Comparison of ENCODE assay signal across 9 cellular contexts in the genomic region with DNA sequence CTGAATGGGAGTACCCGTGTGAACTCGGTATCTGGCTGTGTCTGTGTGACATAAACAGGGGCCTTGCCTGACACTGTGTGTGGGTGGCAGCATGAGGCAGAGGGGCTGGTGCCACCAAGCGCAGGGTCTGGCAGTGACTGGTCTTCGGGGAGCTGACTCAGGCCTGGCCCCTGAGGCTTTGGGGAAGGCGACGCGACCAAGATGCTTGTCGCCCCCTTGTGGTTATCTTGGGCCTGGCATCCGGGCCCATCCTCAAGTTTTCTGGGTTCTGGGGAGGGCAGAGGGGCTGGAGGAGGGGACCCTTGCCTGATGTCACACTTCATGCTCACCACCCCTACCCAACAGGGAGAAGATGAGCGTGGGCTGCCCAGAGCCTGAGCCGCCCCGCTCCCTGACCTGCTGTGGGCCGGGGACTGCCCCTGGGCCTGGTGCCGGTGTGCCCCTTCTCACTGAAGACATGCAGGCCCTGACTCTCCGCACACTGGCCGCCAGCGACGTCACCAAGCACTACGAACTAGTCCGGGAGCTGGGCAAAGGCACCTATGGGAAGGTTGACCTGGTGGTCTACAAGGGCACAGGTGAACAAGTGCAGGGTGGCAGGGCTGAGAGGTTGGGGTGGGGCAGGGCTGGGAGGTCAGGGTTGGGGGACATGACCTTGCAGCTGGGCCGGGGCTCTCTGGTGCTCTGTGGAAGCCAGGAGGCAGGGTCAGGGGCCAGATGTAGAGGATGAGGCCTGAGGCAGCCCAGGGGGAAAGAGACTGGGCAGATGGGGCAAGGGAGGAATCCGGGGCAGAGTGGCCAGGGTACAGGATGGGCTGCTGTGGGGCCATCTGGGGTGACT. TPM values are rescaled to one million over a fixed set of nuclear protein-coding genes. Genes with fewer than 3 reads are reported as not detected.
A peak's percentile ranks its signal among the peaks of the same experiment; 100 is the strongest.
DNase-seq lines count a peak whose midpoint lies in the region; ATAC-seq, FAIRE-seq and TF ChIP-seq lines count a peak whose summit lies in the region.
"Had no signal": no experiment of that assay in that cellular context is flagged by ENCODE, and none has a peak within 500 bp of the region (broad histone marks: within the 10 kb centered on the region; RNA-seq: fewer than 3 reads in every experiment).

No MANE protein-coding gene starts in this region.

- H3K4me1 Mint-ChIP-seq in activated T-helper 17 cell treated with anti-CD3 and anti-CD28 coated beads, Interleukin-2, amount 50 U/mL, for 72 hours, result peaks cover 7% of the 10 kb centered on the region

- peak overlapping the region; percentile 21 for H3K4me3 Mint-ChIP-seq in activated T-helper 17 cell treated with anti-CD3 and anti-CD28 coated beads, Interleukin-2, amount 50 U/mL, for 72 hours

- H3K4me3 ChIP-seq in GM12875 (ENCODE audit: low read depth, low read length) (no peak overlapping the region), Peyer's patch (no peak overlapping the region), foreskin fibroblast (ENCODE audit: low read depth in 1 of 2, low read length in 2 of 2) (no peak overlapping the region)

- no peak overlapping the region for H3K27ac ChIP-seq in 22Rv1
- no peak overlapping the region for H3K27ac ChIP-seq in Peyer's patch

- peak; percentile 60 to 79 (median 73) for DNase-seq in Peyer's patch
- peak; percentile 21 to 72 for DNase-seq in foreskin fibroblast
- peak; percentile 81 for DNase-seq in posterior vena cava (ENCODE audit: low spot score)
- DNase-seq in urothelium cell line (ENCODE audit: low spot score), result peak; percentile 68

- H3K27me3 ChIP-seq in Peyer's patch, result no peaks in the 10 kb centered on the region

- intact Hi-C loops in posterior vena cava (cut with DNase I), result loop anchor here (2.0 to 5.0 kb wide), 2 partner anchors 38 to 40 kb away; no protein-coding TSS in a partner anchor

- TF ChIP-seq POLR2A in Peyer's patch (IDR thresholded peaks at IDR 0.05), result no peak

- peak; percentile 81 for ATAC-seq in activated T-helper 17 cell treated with anti-CD3 and anti-CD28 coated beads, Interleukin-2, amount 50 U/mL, for 72 hours (replicated peaks)
- no peak for ATAC-seq in HG03457 (IDR thresholded peaks at IDR 0.05; ENCODE audit: unreplicated experiment)

- H3K36me3 ChIP-seq in Peyer's patch, result no peaks in the 10 kb centered on the region

- H3K4me1 ChIP-seq in Peyer's patch, result no peaks in the 10 kb centered on the region

- no peaks in the 10 kb centered on the region for H3K9me3 ChIP-seq in Peyer's patch

- no peak overlapping the region for H3K27ac Mint-ChIP-seq in activated T-helper 17 cell treated with anti-CD3 and anti-CD28 coated beads, Interleukin-2, amount 50 U/mL, for 72 hours

- no peak for FAIRE-seq in urothelium cell line (lab: Jason Lieb, UNC)

- H3K36me3 Mint-ChIP-seq in activated T-helper 17 cell treated with anti-CD3 and anti-CD28 coated beads, Interleukin-2, amount 50 U/mL, for 72 hours (ENCODE audit: low read depth), result peaks cover 9% of the 10 kb centered on the region

- TF ChIP-seq CTCF in 22Rv1 (IDR thresholded peaks at IDR 0.05), result peak; percentile 90
- TF ChIP-seq CTCF in GM12875 (IDR thresholded peaks at IDR 0.05; ENCODE audit: borderline replicate concordance, insufficient read depth, low read depth, low read length), result peak; percentile 95
- TF ChIP-seq CTCF in Peyer's patch (IDR thresholded peaks at IDR 0.05), result peak; percentile 48 to 89 (median 73)
- TF ChIP-seq CTCF in foreskin fibroblast (IDR thresholded peaks at IDR 0.05; ENCODE audit: low read depth, low read length), result peak; percentile 89

- no peaks in the 10 kb centered on the region for H3K27me3 Mint-ChIP-seq in activated T-helper 17 cell treated with anti-CD3 and anti-CD28 coated beads, Interleukin-2, amount 50 U/mL, for 72 hours

- no peaks in the 10 kb centered on the region for H3K9me3 Mint-ChIP-seq in activated T-helper 17 cell treated with anti-CD3 and anti-CD28 coated beads, Interleukin-2, amount 50 U/mL, for 72 hours

RNA-seq across cellular contexts. Expression of a gene that starts 24.9 kb away (rescaled TPM):
- total RNA-seq in Peyer's patch, result 1 to 10 TPM in 2 of 4 donors, under 1 TPM in 2; 0.35 to 2.5 (median 1.3) TPM
- 10 to 100 TPM in 1 of 2 donors, 1 to 10 TPM in 1; 1.7 to 17.6 TPM for total RNA-seq in activated T-helper 17 cell treated with anti-CD3 and anti-CD28 coated beads, Interleukin-2, amount 50 U/mL, for 72 hours
- total RNA-seq in posterior vena cava, result under 1 TPM; 0.05 to 0.09 TPM

RNA-seq across cellular contexts. Expression of a gene that starts 46.0 kb away (rescaled TPM):
- total RNA-seq in Peyer's patch (10 to 100 TPM in 3 of 4 donors, not detected in 1; 11.4 to 20.6 (median 16.8) TPM), posterior vena cava (1 to 10 TPM; 1.5 to 3.4 TPM)
- 1 to 10 TPM; 2.9 to 5.1 TPM for total RNA-seq in activated T-helper 17 cell treated with anti-CD3 and anti-CD28 coated beads, Interleukin-2, amount 50 U/mL, for 72 hours
- total RNA-seq: skeletal muscle tissue had no signal
